ENCODE assay signal across 24 cellular contexts in genomic region chr2:57894353-57894752, GRCh38.
"Had no signal": no experiment of that assay in that cellular context is flagged by ENCODE, and none has a peak within 500 bp of the region (broad histone marks: within the 10 kb centered on the region; RNA-seq: fewer than 3 reads in every experiment).

No MANE protein-coding gene starts in this region.

- ATAC-seq: foreskin keratinocyte; left colon; left ventricle myocardium superior; natural killer cell treated with Interleukin-12 subunit alpha and Interleukin-12 subunit beta and Interleukin-15 and Interleukin-18, amount 100 ng/mL, for 72 hours had no signal

- H3K4me1 Mint-ChIP-seq: endodermal cell, neural progenitor cell had no signal

- H3K4me3 ChIP-seq: lung, neural progenitor cell, ovary, right atrium auricular region, sigmoid colon, skin epidermis, stomach had no signal

- H3K36me3 ChIP-seq: neural progenitor cell, ovary, right atrium auricular region, sigmoid colon, stomach had no signal

- H3K27me3 ChIP-seq: neural progenitor cell, ovary, right atrium auricular region, sigmoid colon, stomach had no signal

- H3K4me3 Mint-ChIP-seq: endodermal cell; natural killer cell treated with Interleukin-12 subunit alpha and Interleukin-12 subunit beta and Interleukin-15 and Interleukin-18, amount 100 ng/mL, for 72 hours; neural progenitor cell had no signal

- H3K9me3 Mint-ChIP-seq: endodermal cell; natural killer cell treated with Interleukin-12 subunit alpha and Interleukin-12 subunit beta and Interleukin-15 and Interleukin-18, amount 100 ng/mL, for 72 hours; neural progenitor cell had no signal

- DNase-seq: effector CD4-positive, alpha-beta T cell; endodermal cell; erythroblast; foreskin keratinocyte; head of caudate nucleus; hippocampal formation; left colon; left ventricle myocardium superior; mesenchymal stem cell; midbrain; nucleus accumbens; ovary; sigmoid colon; stimulated activated CD4-positive, alpha-beta T cell treated with anti-CD3 and anti-CD28 coated beads, Interleukin-2, amount 100 ng/mL, for 24 hours; stimulated activated CD4-positive, alpha-beta T cell treated with anti-CD3 and anti-CD28 coated beads, Interleukin-4, amount 100 ng/mL, for 4 hours; stimulated activated naive CD4-positive, alpha-beta T cell; stomach; substantia nigra; trophoblast cell had no signal

- H3K27ac Mint-ChIP-seq: endodermal cell; natural killer cell treated with Interleukin-12 subunit alpha and Interleukin-12 subunit beta and Interleukin-15 and Interleukin-18, amount 100 ng/mL, for 72 hours; neural progenitor cell had no signal

- H3K4me1 ChIP-seq: foreskin keratinocyte, neural progenitor cell, right atrium auricular region, sigmoid colon, stomach had no signal

- H3K36me3 Mint-ChIP-seq: natural killer cell treated with Interleukin-12 subunit alpha and Interleukin-12 subunit beta and Interleukin-15 and Interleukin-18, amount 100 ng/mL, for 72 hours; neural progenitor cell had no signal

- H3K9me3 ChIP-seq: ovary, right atrium auricular region, sigmoid colon, stomach had no signal
